8 cellular contexts compared by ENCODE assay signal in genomic region chrX:72128881-72129280, GRCh38.
A peak's percentile ranks its signal among the peaks of the same experiment; 100 is the strongest.
DNase-seq lines count a peak whose midpoint lies in the region; ATAC-seq and TF ChIP-seq lines count a peak whose summit lies in the region.

No MANE protein-coding gene starts in this region.

- DNase-seq in AG09309 (ENCODE audit: low read depth): no peak
- DNase-seq in GM12864 (ENCODE audit: low read depth): no peak
- peak; percentile 70 for DNase-seq in islet precursor cell
- DNase-seq in globus pallidus (ENCODE audit: low spot score): no peak
- DNase-seq in NCI-H446 treated with DMSO at 0.1 percent for 48 hours (lab: John Stamatoyannopoulos, UW): no peak
- no peak for DNase-seq in inferior parietal cortex (ENCODE audit: extremely low spot score)
- no peak for DNase-seq in RWPE1 (ENCODE audit: low spot score)

- TF ChIP-seq CTCF in AG09309 (IDR thresholded peaks at IDR 0.05; ENCODE audit: control insufficient read depth, insufficient read depth, low read depth, low read length, missing control alignments): peak; percentile 50
- TF ChIP-seq CTCF in GM12864 (IDR thresholded peaks at IDR 0.05; ENCODE audit: low read depth, low read length, missing control alignments): peak; percentile 30
- no peak for TF ChIP-seq CTCF in RWPE1 (conservative IDR thresholded peaks at IDR 0.05; ENCODE audit: low read depth)

- CTCF ChIA-PET in RWPE1 (lab: Yijun Ruan, JAX): no interaction called here

- peak; percentile 34; the same call in 2 of the 3 replicates for ATAC-seq in SK-N-SH treated with all-trans-retinoic acid at 6 μM for 48 hours

- H3K4me3 ChIP-seq in AG09309 (ENCODE audit: control insufficient read depth, low read depth, low read length) (no peak overlapping the region), GM12864 (ENCODE audit: low read depth, low read length) (no peak overlapping the region)

- H3K27ac ChIP-seq in RWPE1: no peak overlapping the region

- POLR2A ChIA-PET in RWPE1 (lab: Yijun Ruan, JAX; ENCODE audit: low non-redundant PET): no interaction called here

TF ChIP-seq in SK-N-SH treated with all-trans-retinoic acid at 6 μM for 48 hours, 23 proteins besides CTCF, POLR2A, EP300 and RAD21:
- TF ChIP-seq RARB (CRISPR knock-in tag; IDR thresholded peaks at IDR 0.05) (no peak), PATZ1 (CRISPR knock-in tag; IDR thresholded peaks at IDR 0.05; ENCODE audit: borderline replicate concordance) (no peak), ZFP3 (CRISPR knock-in tag; IDR thresholded peaks at IDR 0.05) (no peak), ARNTL (CRISPR knock-in tag; IDR thresholded peaks at IDR 0.05; ENCODE audit: borderline replicate concordance, low read depth) (no peak), PPARA (CRISPR knock-in tag; IDR thresholded peaks at IDR 0.05; ENCODE audit: borderline replicate concordance) (no peak), TCF4 (CRISPR knock-in tag; IDR thresholded peaks at IDR 0.05; ENCODE audit: borderline replicate concordance) (no peak), CREB5 (CRISPR knock-in tag; IDR thresholded peaks at IDR 0.05; ENCODE audit: low read depth) (no peak), CSRNP3 (CRISPR knock-in tag; IDR thresholded peaks at IDR 0.05) (no peak), GLIS3 (CRISPR knock-in tag; IDR thresholded peaks at IDR 0.05) (no peak), TOX (CRISPR knock-in tag; IDR thresholded peaks at IDR 0.05; ENCODE audit: borderline replicate concordance) (no peak), ZNF565 (CRISPR knock-in tag; conservative IDR thresholded peaks at IDR 0.05; ENCODE audit: low read depth) (no peak), BACH2 (CRISPR knock-in tag; IDR thresholded peaks at IDR 0.05; ENCODE audit: borderline replicate concordance) (no peak), SNAI2 (CRISPR knock-in tag; IDR thresholded peaks at IDR 0.05) (no peak), ZC3H10 (CRISPR knock-in tag; IDR thresholded peaks at IDR 0.05) (no peak), OSR1 (CRISPR knock-in tag; IDR thresholded peaks at IDR 0.05) (no peak), ESRRG (CRISPR knock-in tag; IDR thresholded peaks at IDR 0.05) (no peak), CSDC2 (CRISPR knock-in tag; IDR thresholded peaks at IDR 0.05) (no peak), ZFP30 (CRISPR knock-in tag; IDR thresholded peaks at IDR 0.05) (no peak)
